Comparison of ENCODE assay signal across 15 cellular contexts in genomic region chr5:56075361-56075760, GRCh38.
DNase-seq lines count a peak whose midpoint lies in the region; ATAC-seq and TF ChIP-seq lines count a peak whose summit lies in the region.
"Had no signal": no experiment of that assay in that cellular context is flagged by ENCODE, and none has a peak within 500 bp of the region (broad histone marks: within the 10 kb centered on the region; RNA-seq: fewer than 3 reads in every experiment).

No MANE protein-coding gene starts in this region.

- H3K9me3 Mint-ChIP-seq in osteocyte (ENCODE audit: unreplicated experiment) = no peaks in the 10 kb centered on the region

- H3K27me3 Mint-ChIP-seq in osteocyte (ENCODE audit: unreplicated experiment) = no peaks in the 10 kb centered on the region
- H3K27me3 Mint-ChIP-seq: activated naive CD8-positive, alpha-beta T cell; type B pancreatic cell had no signal

- no peak overlapping the region for H3K4me3 ChIP-seq in foreskin fibroblast (ENCODE audit: low read depth in 1 of 2, low read length in 2 of 2)
- H3K4me3 ChIP-seq in BE2C (ENCODE audit: low read depth, low read length) = no peak overlapping the region
- H3K4me3 ChIP-seq: PC-9 had no signal

- ATAC-seq in Right ventricle myocardium inferior (peak; percentile 68), GM19395 (IDR thresholded peaks at IDR 0.05; ENCODE audit: unreplicated experiment) (no peak), left colon (no peak)

- H3K4me1 Mint-ChIP-seq in osteocyte (ENCODE audit: unreplicated experiment) = peaks cover 39% of the 10 kb centered on the region

- DNase-seq in Right ventricle myocardium inferior (ENCODE audit: missing footprints) (no peak), cardiac septum (ENCODE audit: low spot score) (no peak), foreskin fibroblast (peak; percentile 68 to 86), osteocyte (ENCODE audit: extremely low spot score, unreplicated experiment) (no peak), HPDE6-E6E7 (ENCODE audit: extremely low spot score) (no peak), BE2C (no peak), left colon (no peak)
- DNase-seq: DMS79 treated with DMSO at 0.1 percent for 48 hours, GOT3, NCI-H2171, PC-9, T-helper 9 cell had no signal

- intact Hi-C loops in Right ventricle myocardium inferior (cut with DNase I) (no loop called here), cardiac septum (cut with DNase I) (loop anchor here (5.0 kb wide), 1 partner anchor 102 kb away; no protein-coding TSS in a partner anchor), left colon (cut with DNase I, micrococcal nuclease) (no loop called here)

- no peaks in the 10 kb centered on the region for H3K27me3 ChIP-seq in BE2C

- TF ChIP-seq CTCF in foreskin fibroblast (IDR thresholded peaks at IDR 0.05; ENCODE audit: low read depth, low read length) (no peak), osteocyte (IDR thresholded peaks at IDR 0.05) (no peak), BE2C (IDR thresholded peaks at IDR 0.05; ENCODE audit: low read depth, low read length) (no peak)

- H3K4me3 Mint-ChIP-seq in osteocyte (ENCODE audit: unreplicated experiment) = no peak overlapping the region
- H3K4me3 Mint-ChIP-seq: activated naive CD8-positive, alpha-beta T cell; type B pancreatic cell had no signal

- no peaks in the 10 kb centered on the region for H3K36me3 ChIP-seq in BE2C

- no peaks in the 10 kb centered on the region for H3K9me3 ChIP-seq in BE2C

- no peaks in the 10 kb centered on the region for H3K4me1 ChIP-seq in BE2C

- peak overlapping the region; percentile 31 for H3K27ac Mint-ChIP-seq in osteocyte (ENCODE audit: unreplicated experiment)
- H3K27ac Mint-ChIP-seq: type B pancreatic cell had no signal

- peaks cover 2% of the 10 kb centered on the region for H3K36me3 Mint-ChIP-seq in osteocyte (ENCODE audit: unreplicated experiment)
- H3K36me3 Mint-ChIP-seq: activated naive CD8-positive, alpha-beta T cell; type B pancreatic cell had no signal

Comparison
In these comparisons a context has a peak if more than half of its experiments do, and no peak if none do; other contexts are left out.
1. DNase-seq: peak in foreskin fibroblast (2 of 2); none in Right ventricle myocardium inferior (single experiment), cardiac septum (single experiment), osteocyte (single experiment), HPDE6-E6E7 (single experiment), BE2C (single experiment) and left colon (0 of 2).